Comparison of ENCODE assay signal across 20 cellular contexts in the genomic region with DNA sequence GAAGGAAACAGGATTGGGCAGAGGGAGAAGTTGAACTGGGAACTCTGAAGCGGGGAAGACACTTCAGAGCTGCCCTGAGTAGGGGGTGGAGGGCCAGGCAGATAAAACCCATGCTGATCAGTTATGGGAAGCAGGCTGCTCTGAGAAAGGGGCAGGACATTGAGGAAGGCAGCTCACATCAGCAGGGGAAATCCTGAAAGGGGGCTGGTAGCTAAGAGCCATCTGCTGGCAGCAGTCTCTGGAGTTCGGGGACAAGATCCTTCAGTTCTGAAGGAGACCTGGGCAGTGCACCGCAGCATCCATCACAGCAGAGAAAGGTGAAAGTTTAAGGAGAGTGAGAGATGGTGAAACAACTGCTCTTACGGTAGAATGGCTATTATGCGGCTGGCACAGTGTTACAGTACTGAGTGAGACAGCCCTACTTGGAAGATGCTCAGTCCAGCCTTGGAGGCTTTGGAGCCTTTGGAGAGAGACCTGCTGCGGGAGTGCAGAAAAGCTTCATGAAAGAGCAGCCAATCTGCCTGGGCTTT. TPM values are rescaled to one million over a fixed set of nuclear protein-coding genes. Genes with fewer than 3 reads are reported as not detected.
DNase-seq lines count a peak whose midpoint lies in the region; ATAC-seq, FAIRE-seq and TF ChIP-seq lines count a peak whose summit lies in the region.
"Had no signal": no experiment of that assay in that cellular context is flagged by ENCODE, and none has a peak within 500 bp of the region (broad histone marks: within the 10 kb centered on the region; RNA-seq: fewer than 3 reads in every experiment).

No MANE protein-coding gene starts in this region.

- DNase-seq in RWPE2 (ENCODE audit: low spot score) (peak; percentile 24), kidney (peak; percentile 11), C1 segment of cervical spinal cord (lab: John Stamatoyannopoulos, UW) (no peak)
- no peak for DNase-seq in activated naive CD8-positive, alpha-beta T cell treated with anti-CD3 and anti-CD28 coated beads for 36 hours
- DNase-seq: activated CD4-positive, CD25-positive, alpha-beta regulatory T cell; activated CD8-positive, alpha-beta memory T cell treated with anti-CD3 and anti-CD28 coated beads, Interleukin-2, amount 10 ng/mL, durations not matched to agents 7 days and 5 days; AML-193; cortex of kidney; GDM1; GM23248; NCI-H146; NCI-H226; stimulated activated CD4-positive, alpha-beta T cell treated with anti-CD3 and anti-CD28 coated beads, Interleukin-4, amount 100 ng/mL, for 24 hours; testis had no signal

- H3K27me3 ChIP-seq in RWPE2 (ENCODE audit: insufficient read depth, poor library complexity, severe bottlenecking) = no peaks in the 10 kb centered on the region
- H3K27me3 ChIP-seq: ascending aorta, testis had no signal

- no peaks in the 10 kb centered on the region for H3K27me3 Mint-ChIP-seq in activated naive CD8-positive, alpha-beta T cell treated with anti-CD3 and anti-CD28 coated beads for 36 hours

- H3K4me3 Mint-ChIP-seq in activated naive CD8-positive, alpha-beta T cell treated with anti-CD3 and anti-CD28 coated beads for 36 hours = no peak overlapping the region
- H3K4me3 Mint-ChIP-seq: activated CD8-positive, alpha-beta memory T cell treated with anti-CD3 and anti-CD28 coated beads, Interleukin-2, amount 10 ng/mL, durations not matched to agents 7 days and 5 days had no signal

- no peaks in the 10 kb centered on the region for H3K36me3 Mint-ChIP-seq in activated naive CD8-positive, alpha-beta T cell treated with anti-CD3 and anti-CD28 coated beads for 36 hours
- H3K36me3 Mint-ChIP-seq: activated CD8-positive, alpha-beta memory T cell treated with anti-CD3 and anti-CD28 coated beads, Interleukin-2, amount 10 ng/mL, durations not matched to agents 7 days and 5 days had no signal

- H3K9me3 ChIP-seq in RWPE2 (ENCODE audit: severe bottlenecking) = no peaks in the 10 kb centered on the region
- H3K9me3 ChIP-seq in kidney (ENCODE audit: control insufficient read depth in 1 of 2, low read length in 2 of 2) = no peaks in the 10 kb centered on the region
- H3K9me3 ChIP-seq: ascending aorta, gastroesophageal sphincter, testis had no signal

- H3K27ac Mint-ChIP-seq in activated naive CD8-positive, alpha-beta T cell treated with anti-CD3 and anti-CD28 coated beads for 36 hours = no peak overlapping the region
- H3K27ac Mint-ChIP-seq: activated CD8-positive, alpha-beta memory T cell treated with anti-CD3 and anti-CD28 coated beads, Interleukin-2, amount 10 ng/mL, durations not matched to agents 7 days and 5 days had no signal

- no peaks in the 10 kb centered on the region for H3K4me1 ChIP-seq in RWPE2 (ENCODE audit: insufficient read depth, poor library complexity, severe bottlenecking)
- H3K4me1 ChIP-seq in kidney (ENCODE audit: control insufficient read depth in 1 of 2, insufficient read depth in 1 of 2, low read depth in 1 of 2, low read length in 2 of 2) = peaks cover 0 to 3% of the 10 kb centered on the region in 2 donors
- H3K4me1 ChIP-seq: parathyroid adenoma, testis had no signal

- H3K27ac ChIP-seq in RWPE2 (ENCODE audit: poor library complexity, severe bottlenecking) = no peak overlapping the region
- H3K27ac ChIP-seq in kidney (ENCODE audit: low read depth in 2 of 2, low read length in 2 of 2) = no peak overlapping the region
- H3K27ac ChIP-seq: ascending aorta, epithelial cell of prostate, gastroesophageal sphincter, GM23248, parathyroid adenoma, testis had no signal

- TF ChIP-seq CTCF in RWPE2 (IDR thresholded peaks at IDR 0.05; ENCODE audit: poor library complexity, severe bottlenecking) (no peak), kidney (IDR thresholded peaks at IDR 0.05; ENCODE audit: borderline replicate concordance, extremely low read depth, insufficient read depth) (no peak)

- H3K4me3 ChIP-seq in RWPE2 (ENCODE audit: severe bottlenecking) (no peak overlapping the region), kidney (ENCODE audit: low read length in 2 of 2) (no peak overlapping the region)
- H3K4me3 ChIP-seq: ascending aorta, gastroesophageal sphincter, GM23248, testis had no signal

- no peak for ATAC-seq in RWPE2 (ENCODE audit: low read depth)
- ATAC-seq: activated CD8-positive, alpha-beta memory T cell treated with anti-CD3 and anti-CD28 coated beads, Interleukin-2, amount 10 ng/mL, durations not matched to agents 7 days and 5 days; gastroesophageal sphincter; Right ventricle myocardium inferior had no signal

- H3K36me3 ChIP-seq in RWPE2 (ENCODE audit: low read depth) (no peaks in the 10 kb centered on the region), kidney (ENCODE audit: control insufficient read depth in 1 of 2, insufficient read depth in 2 of 2, low read length in 2 of 2) (no peaks in the 10 kb centered on the region)
- H3K36me3 ChIP-seq: ascending aorta, gastroesophageal sphincter had no signal

- intact Hi-C loops in kidney (cut with DNase I) = no loop called here

- no peaks in the 10 kb centered on the region for H3K9me3 Mint-ChIP-seq in activated naive CD8-positive, alpha-beta T cell treated with anti-CD3 and anti-CD28 coated beads for 36 hours

- no peak overlapping the region for H3K9ac ChIP-seq in kidney (ENCODE audit: low read length in 2 of 2)
- H3K9ac ChIP-seq: GM23248, parathyroid adenoma had no signal

- FAIRE-seq in kidney (lab: Jason Lieb, UNC) = no peak

- peaks cover 7% of the 10 kb centered on the region for H3K4me1 Mint-ChIP-seq in activated naive CD8-positive, alpha-beta T cell treated with anti-CD3 and anti-CD28 coated beads for 36 hours

RNA-seq across cellular contexts. Expression of gene KIF18B, which starts 5.4 kb away (rescaled TPM):
- total RNA-seq in kidney = 0.44 TPM
- polyA plus RNA-seq in kidney (ENCODE audit: insufficient read depth, low read depth, low replicate concordance) = not detected
- 10 to 100 TPM; 36.7 to 37.1 TPM for total RNA-seq in activated naive CD8-positive, alpha-beta T cell treated with anti-CD3 and anti-CD28 coated beads for 36 hours
- total RNA-seq: ascending aorta had no signal

RNA-seq across cellular contexts. Expression of gene C1QL1, which starts 15.1 kb away (rescaled TPM):
- 0.76 TPM for total RNA-seq in kidney
- polyA plus RNA-seq in kidney (ENCODE audit: insufficient read depth, low read depth, low replicate concordance) = 25.4 TPM
- total RNA-seq in activated naive CD8-positive, alpha-beta T cell treated with anti-CD3 and anti-CD28 coated beads for 36 hours = not detected
- total RNA-seq: ascending aorta had no signal

RNA-seq across cellular contexts. Expression of gene GFAP, which starts 37.7 kb away (rescaled TPM):
- 1.4 TPM for total RNA-seq in kidney
- 2.3 TPM for polyA plus RNA-seq in kidney (ENCODE audit: insufficient read depth, low read depth, low replicate concordance)
- total RNA-seq in activated naive CD8-positive, alpha-beta T cell treated with anti-CD3 and anti-CD28 coated beads for 36 hours = not detected
- total RNA-seq: activated CD8-positive, alpha-beta memory T cell treated with anti-CD3 and anti-CD28 coated beads, Interleukin-2, amount 10 ng/mL, durations not matched to agents 7 days and 5 days; GM23248; T-helper 1 cell treated with Interleukin-12 subunit alpha and Interleukin-12 subunit beta and Interleukin-4 antibody, amounts not matched to agents 30 ng/mL and 1 ng/mL, for 36 hours had no signal

RNA-seq across cellular contexts. Expression of gene EFTUD2, which starts 53.8 kb away (rescaled TPM):
- 98.4 TPM for total RNA-seq in kidney
- polyA plus RNA-seq in kidney (ENCODE audit: insufficient read depth, low read depth, low replicate concordance) = 37.9 TPM
- 100 to 1,000 TPM; 258 TPM for total RNA-seq in activated naive CD8-positive, alpha-beta T cell treated with anti-CD3 and anti-CD28 coated beads for 36 hours

Comparison
In these comparisons a context has a peak if more than half of its experiments do, and no peak if none do; other contexts are left out.
1. DNase-seq: peak in RWPE2 (single experiment) and kidney (single experiment); none in C1 segment of cervical spinal cord (0 of 14) and activated naive CD8-positive, alpha-beta T cell treated with anti-CD3 and anti-CD28 coated beads for 36 hours (single experiment).
2. RNA of gene KIF18B, which starts 5.4 kb away (total RNA-seq): 36.7 to 37.1 TPM in activated naive CD8-positive, alpha-beta T cell treated with anti-CD3 and anti-CD28 coated beads for 36 hours; 0.44 TPM in kidney (single experiment); every median in the first group is over 10 times any median in the second.